ENCODE assay signal across 7 cellular contexts in genomic region chr4:94451669-94452475, GRCh38. TPM values are rescaled to one million over a fixed set of nuclear protein-coding genes. Genes with fewer than 3 reads are reported as not detected.
DNase-seq lines count a peak whose midpoint lies in the region; ATAC-seq and TF ChIP-seq lines count a peak whose summit lies in the region.

TSS of gene PDLIM5 (plus strand) at chr4:94451942. CDS start at chr4:94455289, 3,347 bp downstream.

- H3K9me2 ChIP-seq in hepatocyte (replicated peaks; ENCODE audit: insufficient read depth): no peaks in the 10 kb centered on the region

- TF ChIP-seq CTCF in astrocyte of the cerebellum (IDR thresholded peaks at IDR 0.05; ENCODE audit: low read depth, low read length, missing control alignments): no peak
- TF ChIP-seq CTCF in hepatocyte (IDR thresholded peaks at IDR 0.05; ENCODE audit: poor library complexity): peak; percentile 5
- TF ChIP-seq CTCF in retinal pigment epithelial cell (conservative IDR thresholded peaks at IDR 0.05; ENCODE audit: low read depth, low read length): no peak

- no peaks in the 10 kb centered on the region for H3K27me3 ChIP-seq in hepatocyte

- under 1% methylated on average over 54 of the region's 89 CpGs for WGBS in hepatocyte (ENCODE audit: low lambda C conversion rate, missing lambda C conversion rate)

- H3K27ac ChIP-seq in hepatocyte: peak within 1 kb of the TSS; percentile 97

- no peaks in the 10 kb centered on the region for H4K20me1 ChIP-seq in hepatocyte (ENCODE audit: insufficient read depth, poor library complexity, severe bottlenecking)

- H3K9me3 ChIP-seq in hepatocyte (ENCODE audit: low read depth): no peaks in the 10 kb centered on the region

- peak within 1 kb of the TSS; percentile 89 for H2AFZ ChIP-seq in hepatocyte

- no peaks in the 10 kb centered on the region for H3K36me3 ChIP-seq in hepatocyte (replicated peaks; ENCODE audit: insufficient read depth, low read depth)

- H3K4me2 ChIP-seq in hepatocyte: peak within 1 kb of the TSS; percentile 85

- peaks cover 11% of the 10 kb centered on the region for H3K4me1 ChIP-seq in hepatocyte (ENCODE audit: insufficient read depth)

- peaks cover 42% of the 10 kb centered on the region for H3K79me2 ChIP-seq in hepatocyte

- in situ Hi-C loops in astrocyte of the cerebellum (cut with HindIII; ENCODE audit: low sequenced_read_pairs): no loop called here

- peak; percentile 92 for ATAC-seq in GM18505 (IDR thresholded peaks at IDR 0.05; ENCODE audit: unreplicated experiment)
- peak; percentile 90 for ATAC-seq in HG02884 (IDR thresholded peaks at IDR 0.05; ENCODE audit: unreplicated experiment)

- peak; percentile 93 for TF ChIP-seq POLR2A in GM18505 (IDR thresholded peaks at IDR 0.05; ENCODE audit: borderline replicate concordance, extremely low read depth, insufficient read depth, insufficient read length)

- peak within 1 kb of the TSS; percentile 82 for H3K4me3 ChIP-seq in astrocyte of the cerebellum (ENCODE audit: low read depth, low read length)
- H3K4me3 ChIP-seq in hepatocyte: peak within 1 kb of the TSS; percentile 82
- peak within 1 kb of the TSS; percentile 96 for H3K4me3 ChIP-seq in retinal pigment epithelial cell (ENCODE audit: low read length)

- DNase-seq in NCI-H1694 treated with DMSO at 0.1 percent for 48 hours (lab: John Stamatoyannopoulos, UW) (peak; percentile 36), T-helper 9 cell (peak; percentile 86), astrocyte of the cerebellum (ENCODE audit: low read depth) (peak; percentile 68), hepatocyte (ENCODE audit: low spot score) (peak; percentile 96), retinal pigment epithelial cell (ENCODE audit: low read depth) (peak; percentile 68)

RNA-seq across cellular contexts. Expression of gene PDLIM5, which starts in this region (rescaled TPM):
- 121 and 122 TPM in 2 replicates for total RNA-seq in hepatocyte
- polyA plus RNA-seq in hepatocyte: 88.7 and 97.1 TPM in 2 replicates

Comparison
In these comparisons a context has a peak if more than half of its experiments do, and no peak if none do; other contexts are left out.
1. Peak in every context shown above with its lines: DNase-seq, ATAC-seq, H3K4me3 ChIP-seq and H3K27ac ChIP-seq.
2. DNase-seq: peak in every context shown above with its lines; median percentile 96 in hepatocyte; 86 in T-helper 9 cell; 68 in astrocyte of the cerebellum; 68 in retinal pigment epithelial cell; 36 in NCI-H1694 treated with DMSO at 0.1 percent for 48 hours.